8 cellular contexts compared by ENCODE assay signal in the genomic region with DNA sequence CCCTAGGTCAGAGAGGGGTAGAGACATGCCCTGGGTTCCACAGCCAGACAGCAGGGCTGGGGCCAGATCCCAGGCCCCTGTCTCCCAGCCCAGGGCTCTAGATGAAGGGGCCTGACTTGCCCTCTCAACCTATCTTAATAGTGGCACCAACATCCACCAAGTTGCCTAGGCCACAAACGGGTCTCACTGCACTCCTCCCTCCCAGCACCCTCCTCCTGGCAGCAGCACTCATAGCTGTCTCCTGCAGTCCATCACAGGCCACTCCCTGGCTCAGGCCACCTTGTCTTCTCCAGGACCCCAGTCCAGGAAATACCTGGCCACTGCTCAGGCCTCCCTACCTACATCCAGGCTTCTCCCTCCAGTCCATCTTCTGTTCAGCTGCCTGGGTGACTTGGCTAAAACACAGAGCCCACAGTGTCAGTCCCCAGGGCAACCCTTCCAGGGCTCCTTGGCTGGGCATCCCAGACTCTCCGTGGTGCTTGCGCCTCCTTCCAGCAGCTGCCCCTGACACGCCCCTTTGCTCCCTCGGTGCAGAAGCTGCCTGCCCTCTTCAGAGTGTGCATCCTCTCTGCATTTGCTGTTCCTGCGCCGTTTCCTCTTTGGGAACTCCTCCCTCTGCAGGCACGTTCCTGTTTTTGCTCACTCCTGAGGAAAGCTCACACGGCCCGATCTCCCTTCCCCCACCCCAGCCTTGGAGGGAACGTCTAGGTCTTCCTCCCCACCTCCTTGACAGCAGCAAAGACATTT. TPM values are rescaled to one million over a fixed set of nuclear protein-coding genes. Genes with fewer than 3 reads are reported as not detected.
DNase-seq lines count a peak whose midpoint lies in the region; ATAC-seq and TF ChIP-seq lines count a peak whose summit lies in the region.

No MANE protein-coding gene starts in this region.

- no peak overlapping the region for H3K4me3 ChIP-seq in fibroblast of villous mesenchyme (ENCODE audit: low read depth, low read length)
- no peak overlapping the region for H3K4me3 ChIP-seq in trophoblast cell (ENCODE audit: low read depth, low read length)

- WGBS in trophoblast cell (ENCODE audit: extremely low coverage, insufficient coverage, insufficient read length) = no CpG with 5 or more reads among the region's 11 CpGs

- H3K79me2 ChIP-seq in trophoblast cell (ENCODE audit: control insufficient read depth, insufficient read depth, low read length, poor library complexity) = peaks cover 2% of the 10 kb centered on the region

- TF ChIP-seq CTCF in fibroblast of villous mesenchyme (IDR thresholded peaks at IDR 0.05; ENCODE audit: insufficient read depth, low read depth, low read length) = peak; percentile 48

- H2AK5ac ChIP-seq in trophoblast cell (ENCODE audit: low read length) = no peak overlapping the region

- no peak overlapping the region for H3K27ac ChIP-seq in trophoblast cell (ENCODE audit: low read depth, low read length)

- H2BK5ac ChIP-seq in trophoblast cell (ENCODE audit: low read depth, low read length, poor library complexity) = peak overlapping the region; percentile 35

- peaks cover 6% of the 10 kb centered on the region for H3K9me3 ChIP-seq in trophoblast cell (ENCODE audit: insufficient read depth, low read depth, low read length)

- DNase-seq in GDM1 (lab: John Stamatoyannopoulos, UW) (peak; percentile 80), SKM-1 (lab: John Stamatoyannopoulos, UW; ENCODE audit: unreplicated experiment) (peak; percentile 91), fibroblast of villous mesenchyme (ENCODE audit: low read depth) (peak; percentile 93), trophoblast cell (peak; percentile 70 to 80), NCI-H446 (lab: John Stamatoyannopoulos, UW) (no peak), foreskin melanocyte (no peak)

- H2AFZ ChIP-seq in trophoblast cell (ENCODE audit: insufficient read depth, low read length, poor library complexity) = peak overlapping the region; percentile 13

- peak overlapping the region; percentile 1 for H3K18ac ChIP-seq in trophoblast cell (ENCODE audit: low read length)

- H3K36me3 ChIP-seq in trophoblast cell (ENCODE audit: control insufficient read depth in 1 of 2, insufficient read depth in 2 of 2, low read length in 2 of 2) = no peaks in the 10 kb centered on the region

- H2BK120ac ChIP-seq in trophoblast cell (ENCODE audit: insufficient read depth, low read length, poor library complexity) = peak overlapping the region; percentile 81

- no peak overlapping the region for H3K4me2 ChIP-seq in trophoblast cell (ENCODE audit: low read length)

- ATAC-seq in GM18873 (IDR thresholded peaks at IDR 0.05; ENCODE audit: low FRiP score, unreplicated experiment) (no peak), GM18520 (IDR thresholded peaks at IDR 0.05; ENCODE audit: unreplicated experiment) (no peak)

- H3K4me1 ChIP-seq in trophoblast cell (ENCODE audit: control insufficient read depth in 1 of 2, insufficient read depth in 2 of 2, low read length in 2 of 2) = peaks cover 12 to 16% of the 10 kb centered on the region in 2 experiments

- H3K23ac ChIP-seq in trophoblast cell (ENCODE audit: low read length) = no peak overlapping the region

- H3K14ac ChIP-seq in trophoblast cell (ENCODE audit: low read length) = no peak overlapping the region

- no peak overlapping the region for H4K12ac ChIP-seq in trophoblast cell (ENCODE audit: low read depth, low read length)

- peak overlapping the region; percentile 96 for H2BK12ac ChIP-seq in trophoblast cell (ENCODE audit: low read length)

- H3K9ac ChIP-seq in trophoblast cell (ENCODE audit: low read length) = no peak overlapping the region

- H3K79me1 ChIP-seq in trophoblast cell (ENCODE audit: low read length) = peaks cover 12% of the 10 kb centered on the region

- no peaks in the 10 kb centered on the region for H3K27me3 ChIP-seq in trophoblast cell (ENCODE audit: insufficient read depth, low read length)

- no peak overlapping the region for H3K4ac ChIP-seq in trophoblast cell (ENCODE audit: low read depth, low read length)

- H4K8ac ChIP-seq in trophoblast cell (ENCODE audit: low read depth, low read length) = peak overlapping the region; percentile 70

- peak overlapping the region; percentile 89 for H4K91ac ChIP-seq in trophoblast cell (ENCODE audit: low read depth, low read length)

RNA-seq across cellular contexts. Expression of a gene that starts 40.5 kb away (rescaled TPM):
- total RNA-seq in fibroblast of villous mesenchyme = 12.1 and 25.8 TPM in 2 replicates
- polyA plus RNA-seq in trophoblast cell (2013) = 39.7 and 40.3 TPM in 2 replicates

Comparison
In these comparisons a context has a peak if more than half of its experiments do, and no peak if none do; other contexts are left out.
1. DNase-seq: peak in GDM1 (single experiment), SKM-1 (single experiment), fibroblast of villous mesenchyme (single experiment) and trophoblast cell (2 of 2); none in NCI-H446 (0 of 2) and foreskin melanocyte (single experiment).